In the genomic region with DNA sequence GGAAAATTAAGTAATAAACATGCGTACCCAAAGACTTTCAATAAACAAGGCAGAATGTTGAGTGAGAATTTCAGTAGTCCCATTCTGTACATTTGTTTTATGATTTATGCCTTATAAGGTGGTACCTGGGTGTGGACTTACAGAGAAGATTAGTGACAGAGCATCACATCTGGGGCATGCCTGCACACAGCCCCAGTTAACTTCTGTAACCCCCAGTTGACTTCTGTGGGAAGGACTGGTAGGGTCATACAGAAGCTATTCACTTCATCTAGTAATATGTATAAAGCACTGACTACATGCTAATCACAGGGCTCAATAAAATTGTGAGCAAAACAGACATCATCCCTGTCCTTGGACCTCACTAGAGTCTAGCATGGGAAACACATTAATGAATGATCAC, we compare ENCODE assay signal across 17 cellular contexts. TPM values are rescaled to one million over a fixed set of nuclear protein-coding genes. Genes with fewer than 3 reads are reported as not detected.
DNase-seq lines count a peak whose midpoint lies in the region; ATAC-seq and TF ChIP-seq lines count a peak whose summit lies in the region.
"Had no signal": no experiment of that assay in that cellular context is flagged by ENCODE, and none has a peak within 500 bp of the region (broad histone marks: within the 10 kb centered on the region; RNA-seq: fewer than 3 reads in every experiment).

No MANE protein-coding gene starts in this region.

- H4K20me1 ChIP-seq in mammary epithelial cell (ENCODE audit: insufficient read depth, low read length) (no peaks in the 10 kb centered on the region), Karpas-422 (ENCODE audit: insufficient read depth, low read depth, low read length) (no peaks in the 10 kb centered on the region)

- intact Hi-C loops in mammary epithelial cell (cut with micrococcal nuclease): no loop called here
- intact Hi-C loops in breast epithelium (cut with DNase I; ENCODE audit: low total_unique reads): no loop called here
- intact Hi-C loops in activated T-helper 2 cell treated with anti-CD3 and anti-CD28 coated beads, Interferon-gamma antibody, Interleukin-2, Interleukin-4, amounts not matched to agents 10 μg/mL and 5 μg/mL and 100 μg/mL, durations not matched to agents 14 hours and 24 hours and 36 hours (cut with micrococcal nuclease): no loop called here

- no peak overlapping the region for H3K4me3 Mint-ChIP-seq in T-helper 1 cell treated with Interleukin-12 subunit alpha and Interleukin-12 subunit beta and Interleukin-4 antibody, amounts not matched to agents 30 μg/mL and 1 μg/mL, for 36 hours
- no peak overlapping the region for H3K4me3 Mint-ChIP-seq in activated T-helper 2 cell treated with anti-CD3 and anti-CD28 coated beads, Interferon-gamma antibody, Interleukin-2, Interleukin-4, amounts not matched to agents 10 μg/mL and 5 μg/mL and 100 μg/mL, durations not matched to agents 14 hours and 24 hours and 36 hours (ENCODE audit: low read depth)
- no peak overlapping the region for H3K4me3 Mint-ChIP-seq in stimulated activated naive B cell treated with anti-CD40 and anti-IgM and Interleukin-4, amounts not matched to agents 10 μg/mL and 1 μg/mL and 100 μg/mL, for 72 hours
- H3K4me3 Mint-ChIP-seq: CD4-positive, alpha-beta memory T cell had no signal

- H3K9me3 Mint-ChIP-seq in T-helper 1 cell treated with Interleukin-12 subunit alpha and Interleukin-12 subunit beta and Interleukin-4 antibody, amounts not matched to agents 30 μg/mL and 1 μg/mL, for 36 hours: peaks cover 4% of the 10 kb centered on the region
- H3K9me3 Mint-ChIP-seq in activated T-helper 2 cell treated with anti-CD3 and anti-CD28 coated beads, Interferon-gamma antibody, Interleukin-2, Interleukin-4, amounts not matched to agents 10 μg/mL and 5 μg/mL and 100 μg/mL, durations not matched to agents 14 hours and 24 hours and 36 hours: no peaks in the 10 kb centered on the region
- H3K9me3 Mint-ChIP-seq in stimulated activated naive B cell treated with anti-CD40 and anti-IgM and Interleukin-4, amounts not matched to agents 10 μg/mL and 1 μg/mL and 100 μg/mL, for 72 hours: peaks cover 0 to 4% of the 10 kb centered on the region in 2 donors

- WGBS in mammary epithelial cell (ENCODE audit: low coverage, missing lambda C conversion rate): 100% methylated on average over 1 of the region's 1 CpG

- H3K27me3 ChIP-seq in mammary epithelial cell (ENCODE audit: insufficient read depth, low read length) (no peaks in the 10 kb centered on the region), breast epithelium (no peaks in the 10 kb centered on the region), Karpas-422 (ENCODE audit: low read length) (no peaks in the 10 kb centered on the region)
- H3K27me3 ChIP-seq: BLaER1 had no signal

- H3K36me3 ChIP-seq in mammary epithelial cell (ENCODE audit: insufficient read depth, low read length) (peaks cover 7% of the 10 kb centered on the region), breast epithelium (no peaks in the 10 kb centered on the region), Karpas-422 (ENCODE audit: insufficient read depth, low read length) (no peaks in the 10 kb centered on the region)

- TF ChIP-seq POLR2A in breast epithelium (IDR thresholded peaks at IDR 0.05): no peak

- BruUV-seq in mammary epithelial cell (replicated peaks; lab: Mats Ljungman, UMichigan): no TSS peak

- H2AFZ ChIP-seq in mammary epithelial cell (ENCODE audit: low read depth, low read length): no peak overlapping the region
- H2AFZ ChIP-seq in Karpas-422 (ENCODE audit: low read length): no peak overlapping the region

- H3K27ac ChIP-seq in mammary epithelial cell (ENCODE audit: insufficient read depth, low read depth, low read length): no peak overlapping the region
- H3K27ac ChIP-seq in breast epithelium: no peak overlapping the region
- no peak overlapping the region for H3K27ac ChIP-seq in Karpas-422 (ENCODE audit: low read length)
- H3K27ac ChIP-seq: 22Rv1, BLaER1 had no signal

- H3K9ac ChIP-seq in mammary epithelial cell (ENCODE audit: insufficient read depth, low read length) (no peak overlapping the region), Karpas-422 (ENCODE audit: low read length) (no peak overlapping the region)
- H3K9ac ChIP-seq: BLaER1 had no signal

- peaks cover 7% of the 10 kb centered on the region for H3K4me1 ChIP-seq in mammary epithelial cell (ENCODE audit: insufficient read depth, low read length)
- no peaks in the 10 kb centered on the region for H3K4me1 ChIP-seq in breast epithelium
- H3K4me1 ChIP-seq in Karpas-422 (ENCODE audit: low read length): no peaks in the 10 kb centered on the region

- peak overlapping the region; percentile 70 for H3K27ac Mint-ChIP-seq in T-helper 1 cell treated with Interleukin-12 subunit alpha and Interleukin-12 subunit beta and Interleukin-4 antibody, amounts not matched to agents 30 μg/mL and 1 μg/mL, for 36 hours
- peak overlapping the region; percentile 31 for H3K27ac Mint-ChIP-seq in activated T-helper 2 cell treated with anti-CD3 and anti-CD28 coated beads, Interferon-gamma antibody, Interleukin-2, Interleukin-4, amounts not matched to agents 10 μg/mL and 5 μg/mL and 100 μg/mL, durations not matched to agents 14 hours and 24 hours and 36 hours
- peak overlapping the region; percentile 42 for H3K27ac Mint-ChIP-seq in stimulated activated naive B cell treated with anti-CD40 and anti-IgM and Interleukin-4, amounts not matched to agents 10 μg/mL and 1 μg/mL and 100 μg/mL, for 72 hours

- H3K79me2 ChIP-seq in mammary epithelial cell (ENCODE audit: insufficient read depth, low read length) (peaks cover 66% of the 10 kb centered on the region), Karpas-422 (ENCODE audit: low read length) (no peaks in the 10 kb centered on the region)

- CTCF ChIA-PET in mammary epithelial cell (lab: Charles Lee; ENCODE audit: low non-redundant PET): no interaction called here

- H3K4me3 ChIP-seq in mammary epithelial cell (replicated peaks in 1 of 3; ENCODE audit: insufficient read depth in 1 of 3, low read depth in 2 of 3, low read length in 3 of 3) (no peak overlapping the region), breast epithelium (no peak overlapping the region), Karpas-422 (ENCODE audit: low read length) (no peak overlapping the region)
- H3K4me3 ChIP-seq: BLaER1, HAP-1 had no signal

- no peak overlapping the region for H3K4me2 ChIP-seq in mammary epithelial cell (ENCODE audit: insufficient read depth, low read depth, low read length)
- H3K4me2 ChIP-seq in Karpas-422 (ENCODE audit: low read depth, low read length, poor library complexity, severe bottlenecking): no peak overlapping the region

- TF ChIP-seq CTCF in mammary epithelial cell (conservative IDR thresholded peaks at IDR 0.05 in 1 of 2, IDR thresholded peaks at IDR 0.05 in 1 of 2; ENCODE audit: extremely low read depth in 1 of 2, insufficient read depth in 1 of 2, low read depth in 1 of 2, low read length in 2 of 2): no peak
- no peak for TF ChIP-seq CTCF in breast epithelium (IDR thresholded peaks at IDR 0.05)

- H3K9me3 ChIP-seq in mammary epithelial cell (replicated peaks; ENCODE audit: insufficient read depth, low read length) (no peaks in the 10 kb centered on the region), breast epithelium (no peaks in the 10 kb centered on the region), Karpas-422 (ENCODE audit: low read length) (no peaks in the 10 kb centered on the region)
- H3K9me3 ChIP-seq: BLaER1, HAP-1 had no signal

- H3K27me3 Mint-ChIP-seq in T-helper 1 cell treated with Interleukin-12 subunit alpha and Interleukin-12 subunit beta and Interleukin-4 antibody, amounts not matched to agents 30 μg/mL and 1 μg/mL, for 36 hours (ENCODE audit: low read depth): no peaks in the 10 kb centered on the region
- no peaks in the 10 kb centered on the region for H3K27me3 Mint-ChIP-seq in activated T-helper 2 cell treated with anti-CD3 and anti-CD28 coated beads, Interferon-gamma antibody, Interleukin-2, Interleukin-4, amounts not matched to agents 10 μg/mL and 5 μg/mL and 100 μg/mL, durations not matched to agents 14 hours and 24 hours and 36 hours (ENCODE audit: low read depth)
- H3K27me3 Mint-ChIP-seq in stimulated activated naive B cell treated with anti-CD40 and anti-IgM and Interleukin-4, amounts not matched to agents 10 μg/mL and 1 μg/mL and 100 μg/mL, for 72 hours: no peaks in the 10 kb centered on the region
- H3K27me3 Mint-ChIP-seq: CD4-positive, alpha-beta memory T cell had no signal

- dilution Hi-C loops in mammary epithelial cell (cut with HindIII; ENCODE audit: low sequenced_read_pairs): no loop called here

- in situ Hi-C loops in mammary epithelial cell (cut with MboI; ENCODE audit: low sequenced_read_pairs in 2 of 2): no loop called here

- H3K36me3 Mint-ChIP-seq in T-helper 1 cell treated with Interleukin-12 subunit alpha and Interleukin-12 subunit beta and Interleukin-4 antibody, amounts not matched to agents 30 μg/mL and 1 μg/mL, for 36 hours (ENCODE audit: low read depth): peaks cover 22% of the 10 kb centered on the region
- peaks cover 34% of the 10 kb centered on the region for H3K36me3 Mint-ChIP-seq in activated T-helper 2 cell treated with anti-CD3 and anti-CD28 coated beads, Interferon-gamma antibody, Interleukin-2, Interleukin-4, amounts not matched to agents 10 μg/mL and 5 μg/mL and 100 μg/mL, durations not matched to agents 14 hours and 24 hours and 36 hours (ENCODE audit: low read depth)
- H3K36me3 Mint-ChIP-seq in stimulated activated naive B cell treated with anti-CD40 and anti-IgM and Interleukin-4, amounts not matched to agents 10 μg/mL and 1 μg/mL and 100 μg/mL, for 72 hours: peaks cover 48 to 53% of the 10 kb centered on the region in 2 donors

- DNase-seq in T-helper 1 cell: no peak
- peak; percentile 57 for DNase-seq in mammary epithelial cell
- DNase-seq in breast epithelium (ENCODE audit: low spot score in 2 of 2): no peak
- DNase-seq in activated T-helper 2 cell treated with anti-CD3 and anti-CD28 coated beads, Interferon-gamma antibody, Interleukin-2, Interleukin-4, amounts not matched to agents 10 μg/mL and 5 μg/mL and 100 μg/mL, durations not matched to agents 14 hours and 24 hours and 36 hours (ENCODE audit: low spot score): no peak
- no peak for DNase-seq in stimulated activated naive B cell treated with anti-CD40 and anti-IgM and Interleukin-4, amounts not matched to agents 10 μg/mL and 1 μg/mL and 100 μg/mL, for 72 hours
- no peak for DNase-seq in Karpas-422
- DNase-seq: COR-L47, DMS153, DMS79 treated with DMSO at 0.1 percent for 48 hours, EL, GOT3 had no signal

- peaks cover 4% of the 10 kb centered on the region for H3K4me1 Mint-ChIP-seq in T-helper 1 cell treated with Interleukin-12 subunit alpha and Interleukin-12 subunit beta and Interleukin-4 antibody, amounts not matched to agents 30 μg/mL and 1 μg/mL, for 36 hours (ENCODE audit: low read depth)
- peaks cover 9% of the 10 kb centered on the region for H3K4me1 Mint-ChIP-seq in activated T-helper 2 cell treated with anti-CD3 and anti-CD28 coated beads, Interferon-gamma antibody, Interleukin-2, Interleukin-4, amounts not matched to agents 10 μg/mL and 5 μg/mL and 100 μg/mL, durations not matched to agents 14 hours and 24 hours and 36 hours (ENCODE audit: low read depth)
- peaks cover 16 to 32% of the 10 kb centered on the region in 2 donors for H3K4me1 Mint-ChIP-seq in stimulated activated naive B cell treated with anti-CD40 and anti-IgM and Interleukin-4, amounts not matched to agents 10 μg/mL and 1 μg/mL and 100 μg/mL, for 72 hours

- no peak for ATAC-seq in stimulated activated naive B cell treated with anti-CD40 and anti-IgM and Interleukin-4, amounts not matched to agents 10 μg/mL and 1 μg/mL and 100 μg/mL, for 72 hours (replicated peaks)
- no peak for ATAC-seq in GM19328 (IDR thresholded peaks at IDR 0.05; ENCODE audit: unreplicated experiment)

- H3K9me2 ChIP-seq in Karpas-422 (replicated peaks; ENCODE audit: insufficient read depth, low read length): no peaks in the 10 kb centered on the region

RNA-seq across cellular contexts. Expression of a gene that starts 16.1 kb away (rescaled TPM):
- 10 to 100 TPM; 20.7 to 29.5 TPM for total RNA-seq in mammary epithelial cell
- 14.1 TPM for polyA plus RNA-seq in mammary epithelial cell
- 9.7 TPM for polyA minus RNA-seq in mammary epithelial cell
- total RNA-seq in breast epithelium: 10 to 100 TPM in 2 of 3 donors, 1 to 10 TPM in 1; 3.8 to 30.1 (median 16.1) TPM
- total RNA-seq in activated T-helper 2 cell treated with anti-CD3 and anti-CD28 coated beads, Interferon-gamma antibody, Interleukin-2, Interleukin-4, amounts not matched to agents 10 μg/mL and 5 μg/mL and 100 μg/mL, durations not matched to agents 14 hours and 24 hours and 36 hours: 15.3 and 15.7 TPM in 2 replicates
- 0.11 and 0.15 TPM in 2 replicates for total RNA-seq in Karpas-422 (2014; rRNA removed; shearing (Covaris generic); ENCODE audit: low replicate concordance)
